Comparison of ENCODE assay signal across 8 cellular contexts in genomic region chr7:120792091-120792860, GRCh38.
DNase-seq lines count a peak whose midpoint lies in the region; ATAC-seq and TF ChIP-seq lines count a peak whose summit lies in the region.

No MANE protein-coding gene starts in this region.

- TF ChIP-seq EP300 in gastroesophageal sphincter (IDR thresholded peaks at IDR 0.05), result no peak
- no peak for TF ChIP-seq EP300 in transverse colon (IDR thresholded peaks at IDR 0.05; ENCODE audit: low read depth)

- H3K4me1 ChIP-seq in gastroesophageal sphincter, result no peaks in the 10 kb centered on the region
- no peaks in the 10 kb centered on the region for H3K4me1 ChIP-seq in transverse colon

- H3K9me3 ChIP-seq in gastroesophageal sphincter (no peaks in the 10 kb centered on the region), transverse colon (no peaks in the 10 kb centered on the region)

- WGBS in gastroesophageal sphincter (ENCODE audit: low coverage in 1 of 2), 2 donors, result 29 to 93% methylated on average over 4 to 7 of the region's 13 CpGs
- WGBS in transverse colon (ENCODE audit: low coverage in 1 of 2), 2 donors, result 50 to 93% methylated on average over 3 to 13 of the region's 13 CpGs

- no peak overlapping the region for H3K27ac Mint-ChIP-seq in activated T-helper 17 cell treated with anti-CD3 and anti-CD28 coated beads, Interleukin-2, amount 50 U/mL, for 72 hours
- peak overlapping the region; percentile 82 for H3K27ac Mint-ChIP-seq in osteocyte (ENCODE audit: unreplicated experiment)

- H3K27me3 Mint-ChIP-seq in activated T-helper 17 cell treated with anti-CD3 and anti-CD28 coated beads, Interleukin-2, amount 50 U/mL, for 72 hours, result peaks cover 4% of the 10 kb centered on the region
- H3K27me3 Mint-ChIP-seq in osteocyte (ENCODE audit: unreplicated experiment), result no peaks in the 10 kb centered on the region

- H3K4me3 ChIP-seq in gastroesophageal sphincter (no peak overlapping the region), transverse colon (no peak overlapping the region)

- no peaks in the 10 kb centered on the region for H3K36me3 Mint-ChIP-seq in activated T-helper 17 cell treated with anti-CD3 and anti-CD28 coated beads, Interleukin-2, amount 50 U/mL, for 72 hours (ENCODE audit: low read depth)
- peaks cover 2% of the 10 kb centered on the region for H3K36me3 Mint-ChIP-seq in osteocyte (ENCODE audit: unreplicated experiment)

- H3K4me3 Mint-ChIP-seq in activated T-helper 17 cell treated with anti-CD3 and anti-CD28 coated beads, Interleukin-2, amount 50 U/mL, for 72 hours, result no peak overlapping the region
- H3K4me3 Mint-ChIP-seq in osteocyte (ENCODE audit: unreplicated experiment), result peak overlapping the region; percentile 12

- H3K27ac ChIP-seq in gastroesophageal sphincter (no peak overlapping the region), transverse colon (no peak overlapping the region)

- intact Hi-C loops in transverse colon (cut with DNase I; ENCODE audit: low total_unique reads), result loop anchor here (10.0 kb wide), 1 partner anchor 63 kb away; the partner anchor contains the start of gene TSPAN12

- H3K36me3 ChIP-seq in gastroesophageal sphincter (no peaks in the 10 kb centered on the region), transverse colon (peaks cover 0 to 1% (median 0%) of the 10 kb centered on the region in 4 donors)

- no peaks in the 10 kb centered on the region for H3K27me3 ChIP-seq in gastroesophageal sphincter
- H3K27me3 ChIP-seq in transverse colon, result no peaks in the 10 kb centered on the region

- ATAC-seq in GM19467 (IDR thresholded peaks at IDR 0.05; ENCODE audit: unreplicated experiment), result peak; percentile 92
- peak; percentile 92 for ATAC-seq in HG03565 (IDR thresholded peaks at IDR 0.05; ENCODE audit: unreplicated experiment)
- peak; percentile 75 for ATAC-seq in activated T-helper 17 cell treated with anti-CD3 and anti-CD28 coated beads, Interleukin-2, amount 50 U/mL, for 72 hours (replicated peaks)
- ATAC-seq in gastroesophageal sphincter, result peak; percentile 71

- no peaks in the 10 kb centered on the region for H3K4me1 Mint-ChIP-seq in activated T-helper 17 cell treated with anti-CD3 and anti-CD28 coated beads, Interleukin-2, amount 50 U/mL, for 72 hours
- peaks cover 47% of the 10 kb centered on the region for H3K4me1 Mint-ChIP-seq in osteocyte (ENCODE audit: unreplicated experiment)

- peak; percentile 46 to 81 (median 58) for TF ChIP-seq CTCF in gastroesophageal sphincter (IDR thresholded peaks at IDR 0.05)
- TF ChIP-seq CTCF in osteocyte (IDR thresholded peaks at IDR 0.05), result peak; percentile 80
- peak; percentile 59 to 82 (median 72) for TF ChIP-seq CTCF in transverse colon (IDR thresholded peaks at IDR 0.05)

- in situ Hi-C loops in transverse colon (cut with MboI; ENCODE audit: low pct_ligation_motif_present in 1 of 4, low pct_unique_long_range_greater_than_20kb in 1 of 4, low sequenced_read_pairs in 3 of 4), result loop anchor here in 1 of 4 donors (10.0 kb wide), 1 partner anchor 143 kb away; no protein-coding TSS in a partner anchor

- TF ChIP-seq POLR2A in gastroesophageal sphincter (IDR thresholded peaks at IDR 0.05), result no peak
- TF ChIP-seq POLR2A in transverse colon (IDR thresholded peaks at IDR 0.05), result no peak

- no peaks in the 10 kb centered on the region for H3K9me3 Mint-ChIP-seq in activated T-helper 17 cell treated with anti-CD3 and anti-CD28 coated beads, Interleukin-2, amount 50 U/mL, for 72 hours
- peaks cover 4% of the 10 kb centered on the region for H3K9me3 Mint-ChIP-seq in osteocyte (ENCODE audit: unreplicated experiment)

- peak; percentile 47 for DNase-seq in DMS 273 treated with DMSO at 0.1 percent for 48 hours (lab: John Stamatoyannopoulos, UW)
- DNase-seq in osteocyte (ENCODE audit: extremely low spot score, unreplicated experiment), result peak; percentile 89
- peak; percentile 75 for DNase-seq in transverse colon

TF ChIP-seq in PFSK-1, 5 proteins besides CTCF, POLR2A, EP300 and RAD21:
- TF ChIP-seq FOXP2 (optimal IDR thresholded peaks at IDR 0.05; ENCODE audit: borderline replicate concordance, extremely low read depth, extremely low read length, insufficient read depth), result peak; percentile 23
- TF ChIP-seq TAF1 (IDR thresholded peaks at IDR 0.05; ENCODE audit: borderline replicate concordance, insufficient read depth, low read length), result no peak
